ENCODE assay signal across 12 cellular contexts in genomic region chr12:108616359-108616758, GRCh38. TPM values are rescaled to one million over a fixed set of nuclear protein-coding genes. Genes with fewer than 3 reads are reported as not detected.
A peak's percentile ranks its signal among the peaks of the same experiment; 100 is the strongest.
DNase-seq lines count a peak whose midpoint lies in the region; ATAC-seq and FAIRE-seq lines count a peak whose summit lies in the region.
"Had no signal": no experiment of that assay in that cellular context is flagged by ENCODE, and none has a peak within 500 bp of the region (broad histone marks: within the 10 kb centered on the region; RNA-seq: fewer than 3 reads in every experiment).

No MANE protein-coding gene starts in this region.

- CTCF ChIA-PET in activated CD4-positive, alpha-beta memory T cell treated with anti-CD3 and anti-CD28 coated beads, Interleukin-2, amount 10 ng/mL, durations not matched to agents 7 days and 5 days (lab: Charles Lee) = interaction anchor here (1.6 to 8.6 kb wide), 8 partner anchors 16 to 334 kb away, joined by 3 to 215 read pairs (median 20); partner anchors contain the start of gene SELPLG

- FAIRE-seq in GM19239 (lab: Jason Lieb, UNC) (no peak), HTR-8/SVneo (lab: Jason Lieb, UNC) (no peak)

- H3K9me3 Mint-ChIP-seq in activated T-cell treated with anti-CD3 and anti-CD28 coated beads, Interleukin-2, amount 50 U/mL, for 72 hours = peaks cover 5 to 6% of the 10 kb centered on the region in 2 donors
- peaks cover 16% of the 10 kb centered on the region for H3K9me3 Mint-ChIP-seq in activated CD4-positive, alpha-beta memory T cell treated with anti-CD3 and anti-CD28 coated beads, Interleukin-2, amount 10 ng/mL, durations not matched to agents 7 days and 5 days
- H3K9me3 Mint-ChIP-seq in immature natural killer cell = peaks cover 0 to 3% (median 0%) of the 10 kb centered on the region in 6 donors
- H3K9me3 Mint-ChIP-seq in stimulated activated naive CD8-positive, alpha-beta T cell treated with anti-CD3 and anti-CD28 coated beads, Interleukin-15, amount 100 ng/mL, for 72 hours = peaks cover 6 to 10% of the 10 kb centered on the region in 2 donors

- POLR2A ChIA-PET in activated CD4-positive, alpha-beta memory T cell treated with anti-CD3 and anti-CD28 coated beads, Interleukin-2, amount 10 ng/mL, durations not matched to agents 7 days and 5 days (lab: Charles Lee) = interaction anchor here (1.1 to 10.8 kb wide), 6 partner anchors 8 to 56 kb away, joined by 3 to 213 read pairs (median 30); partner anchors contain the start of genes ISCU, SART3 and SELPLG

- peaks cover 12 to 16% of the 10 kb centered on the region in 2 donors for H3K36me3 Mint-ChIP-seq in activated T-cell treated with anti-CD3 and anti-CD28 coated beads, Interleukin-2, amount 50 U/mL, for 72 hours (ENCODE audit: insufficient read depth in 2 of 2)
- peaks cover 64% of the 10 kb centered on the region for H3K36me3 Mint-ChIP-seq in activated CD4-positive, alpha-beta memory T cell treated with anti-CD3 and anti-CD28 coated beads, Interleukin-2, amount 10 ng/mL, durations not matched to agents 7 days and 5 days (ENCODE audit: low read depth)
- H3K36me3 Mint-ChIP-seq in immature natural killer cell = peaks cover 8 to 34% (median 20%) of the 10 kb centered on the region in 3 donors

- ATAC-seq in activated T-cell treated with anti-CD3 and anti-CD28 coated beads, Interleukin-2, amount 50 U/mL, for 72 hours (replicated peaks in 1 of 2) = no peak
- ATAC-seq in stimulated activated naive CD8-positive, alpha-beta T cell treated with anti-CD3 and anti-CD28 coated beads, Interleukin-15, amount 100 ng/mL, for 72 hours = no peak
- ATAC-seq: body of pancreas had no signal

- peak overlapping the region in 1 of 2 donors; percentile 1 for H3K4me3 Mint-ChIP-seq in activated T-cell treated with anti-CD3 and anti-CD28 coated beads, Interleukin-2, amount 50 U/mL, for 72 hours
- no peak overlapping the region for H3K4me3 Mint-ChIP-seq in activated CD4-positive, alpha-beta memory T cell treated with anti-CD3 and anti-CD28 coated beads, Interleukin-2, amount 10 ng/mL, durations not matched to agents 7 days and 5 days
- H3K4me3 Mint-ChIP-seq in immature natural killer cell = peak overlapping the region in 4 of 5 donors; percentile 7 to 77 (median 56)
- H3K4me3 Mint-ChIP-seq in stimulated activated naive CD8-positive, alpha-beta T cell treated with anti-CD3 and anti-CD28 coated beads, Interleukin-15, amount 100 ng/mL, for 72 hours = peak overlapping the region in 1 of 2 donors; percentile 50

- DNase-seq in activated T-cell treated with anti-CD3 and anti-CD28 coated beads, Interleukin-2, amount 50 U/mL, for 72 hours = no peak
- no peak for DNase-seq in activated T-cell treated with anti-CD3 and anti-CD28 coated beads, Interleukin-2, amount 50 U/mL, for 1 hour
- DNase-seq in activated CD4-positive, alpha-beta memory T cell treated with anti-CD3 and anti-CD28 coated beads, Interleukin-2, amount 10 ng/mL, durations not matched to agents 7 days and 5 days = no peak
- DNase-seq in immature natural killer cell (no peak), GM19239 (ENCODE audit: insufficient read length, low spot score) (no peak), RKO (ENCODE audit: low spot score) (no peak), HTR-8/SVneo (ENCODE audit: insufficient read length, low spot score) (no peak)
- no peak for DNase-seq in stimulated activated naive CD8-positive, alpha-beta T cell treated with anti-CD3 and anti-CD28 coated beads, Interleukin-15, amount 100 ng/mL, for 72 hours
- DNase-seq: ACHN, NCI-H2081 treated with DMSO at 0.1 percent for 48 hours, NCI-H748 treated with DMSO at 0.1 percent for 48 hours had no signal

- no peaks in the 10 kb centered on the region for H3K27me3 Mint-ChIP-seq in activated T-cell treated with anti-CD3 and anti-CD28 coated beads, Interleukin-2, amount 50 U/mL, for 72 hours (ENCODE audit: low read depth)
- peaks cover 2% of the 10 kb centered on the region for H3K27me3 Mint-ChIP-seq in activated CD4-positive, alpha-beta memory T cell treated with anti-CD3 and anti-CD28 coated beads, Interleukin-2, amount 10 ng/mL, durations not matched to agents 7 days and 5 days
- H3K27me3 Mint-ChIP-seq in immature natural killer cell (ENCODE audit: low read depth in 3 of 3) = peaks cover 4 to 7% (median 6%) of the 10 kb centered on the region in 3 donors
- no peaks in the 10 kb centered on the region for H3K27me3 Mint-ChIP-seq in stimulated activated naive CD8-positive, alpha-beta T cell treated with anti-CD3 and anti-CD28 coated beads, Interleukin-15, amount 100 ng/mL, for 72 hours

- H3K27ac Mint-ChIP-seq in activated T-cell treated with anti-CD3 and anti-CD28 coated beads, Interleukin-2, amount 50 U/mL, for 72 hours = peak overlapping the region; percentile 82
- peak overlapping the region; percentile 88 for H3K27ac Mint-ChIP-seq in activated CD4-positive, alpha-beta memory T cell treated with anti-CD3 and anti-CD28 coated beads, Interleukin-2, amount 10 ng/mL, durations not matched to agents 7 days and 5 days
- peak overlapping the region; percentile 91 to 98 (median 94) for H3K27ac Mint-ChIP-seq in immature natural killer cell
- H3K27ac Mint-ChIP-seq in stimulated activated naive CD8-positive, alpha-beta T cell treated with anti-CD3 and anti-CD28 coated beads, Interleukin-15, amount 100 ng/mL, for 72 hours = peak overlapping the region; percentile 69 to 85

- H3K4me1 Mint-ChIP-seq in activated T-cell treated with anti-CD3 and anti-CD28 coated beads, Interleukin-2, amount 50 U/mL, for 72 hours (ENCODE audit: low read depth) = peaks cover 76% of the 10 kb centered on the region
- peaks cover 71% of the 10 kb centered on the region for H3K4me1 Mint-ChIP-seq in activated CD4-positive, alpha-beta memory T cell treated with anti-CD3 and anti-CD28 coated beads, Interleukin-2, amount 10 ng/mL, durations not matched to agents 7 days and 5 days
- H3K4me1 Mint-ChIP-seq in immature natural killer cell = peaks cover 69 to 76% of the 10 kb centered on the region in 2 donors
- H3K4me1 Mint-ChIP-seq in stimulated activated naive CD8-positive, alpha-beta T cell treated with anti-CD3 and anti-CD28 coated beads, Interleukin-15, amount 100 ng/mL, for 72 hours = peaks cover 80% of the 10 kb centered on the region

RNA-seq across cellular contexts. Expression of gene SELPLG, which starts 17.3 kb away (rescaled TPM):
- total RNA-seq in activated T-cell treated with anti-CD3 and anti-CD28 coated beads, Interleukin-2, amount 50 U/mL, for 72 hours = 10 to 100 TPM; 49.6 to 55.4 TPM
- 100 to 1,000 TPM; 289 to 301 TPM for total RNA-seq in activated CD4-positive, alpha-beta memory T cell treated with anti-CD3 and anti-CD28 coated beads, Interleukin-2, amount 10 ng/mL, durations not matched to agents 7 days and 5 days
- polyA plus RNA-seq in immature natural killer cell = 100 to 1,000 TPM; 429 to 815 (median 508) TPM

RNA-seq across cellular contexts. Expression of gene TMEM119, which starts 18.5 kb away (rescaled TPM):
- under 1 TPM; 0.65 to 0.74 TPM for total RNA-seq in activated T-cell treated with anti-CD3 and anti-CD28 coated beads, Interleukin-2, amount 50 U/mL, for 72 hours
- 1 to 10 TPM in 1 of 2 experiments, under 1 TPM in 1; 0.80 to 1.0 TPM for total RNA-seq in activated CD4-positive, alpha-beta memory T cell treated with anti-CD3 and anti-CD28 coated beads, Interleukin-2, amount 10 ng/mL, durations not matched to agents 7 days and 5 days
- polyA plus RNA-seq in immature natural killer cell = under 1 TPM in 1 of 3 donors, not detected in 2; 0.47 TPM

RNA-seq across cellular contexts. Expression of gene ISCU, which starts 54.0 kb away (rescaled TPM):
- total RNA-seq in activated T-cell treated with anti-CD3 and anti-CD28 coated beads, Interleukin-2, amount 50 U/mL, for 72 hours = 100 to 1,000 TPM; 115 to 139 TPM
- total RNA-seq in activated CD4-positive, alpha-beta memory T cell treated with anti-CD3 and anti-CD28 coated beads, Interleukin-2, amount 10 ng/mL, durations not matched to agents 7 days and 5 days = 10 to 100 TPM; 69.9 to 74.1 TPM
- 100 to 1,000 TPM; 159 to 211 (median 178) TPM for polyA plus RNA-seq in immature natural killer cell

RNA-seq across cellular contexts. Expression of gene SART3, which starts 55.4 kb away (rescaled TPM):
- total RNA-seq in activated T-cell treated with anti-CD3 and anti-CD28 coated beads, Interleukin-2, amount 50 U/mL, for 72 hours = 10 to 100 TPM; 75.7 to 78.8 TPM
- total RNA-seq in activated CD4-positive, alpha-beta memory T cell treated with anti-CD3 and anti-CD28 coated beads, Interleukin-2, amount 10 ng/mL, durations not matched to agents 7 days and 5 days = 10 to 100 TPM; 68.9 to 70.3 TPM
- 10 to 100 TPM; 21.5 to 51.1 (median 30.5) TPM for polyA plus RNA-seq in immature natural killer cell

Comparison
In these comparisons a context has a peak if more than half of its experiments do, and no peak if none do; other contexts are left out.
1. RNA of gene SELPLG, which starts 17.3 kb away (total RNA-seq): 289 to 301 TPM in activated CD4-positive, alpha-beta memory T cell treated with anti-CD3 and anti-CD28 coated beads, Interleukin-2, amount 10 ng/mL, durations not matched to agents 7 days and 5 days; 49.6 to 55.4 TPM in activated T-cell treated with anti-CD3 and anti-CD28 coated beads, Interleukin-2, amount 50 U/mL, for 72 hours; every median in the first group is over 4 times any median in the second.
2. Peak in every context shown above with its lines, with median percentiles within 50 percentile points of each other: H3K27ac Mint-ChIP-seq.